Comparison of ENCODE assay signal across 16 cellular contexts in the genomic region with DNA sequence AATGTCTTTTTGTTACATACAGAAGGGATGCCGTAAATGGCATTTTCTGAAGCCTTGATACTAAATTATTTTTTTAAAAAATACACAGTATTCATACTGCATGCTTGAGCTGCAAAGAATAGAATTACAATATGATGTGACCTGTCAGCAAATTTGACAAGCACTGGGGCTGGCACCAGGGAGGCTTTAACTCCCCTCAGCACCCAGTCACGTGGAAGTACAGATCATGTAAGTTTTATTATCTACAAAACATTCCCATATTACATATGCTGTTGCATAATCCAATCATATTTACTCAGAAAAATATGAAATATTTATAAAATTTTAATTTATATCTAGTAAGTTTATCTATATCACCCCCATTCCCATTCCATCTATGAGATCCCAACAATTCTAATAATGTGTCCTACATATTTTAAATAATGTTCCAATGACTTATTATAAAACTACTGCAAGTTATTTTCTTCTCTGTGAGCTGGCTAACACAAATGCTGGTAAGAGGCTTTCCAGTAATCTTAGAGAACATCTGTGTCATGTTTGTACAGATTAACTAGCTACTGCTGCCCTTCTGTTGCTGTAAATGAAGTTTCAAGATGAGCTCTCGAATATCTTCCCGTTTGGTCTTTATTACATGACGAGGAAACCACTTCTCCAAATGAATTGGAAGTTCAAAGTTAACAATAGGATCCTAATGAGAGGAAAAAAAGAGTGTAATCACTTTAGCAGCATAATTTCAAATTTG.
"Had no signal": no experiment of that assay in that cellular context is flagged by ENCODE, and none has a peak within 500 bp of the region (broad histone marks: within the 10 kb centered on the region; RNA-seq: fewer than 3 reads in every experiment).

No MANE protein-coding gene starts in this region.

- H3K9me3 ChIP-seq: colonic mucosa, mucosa of descending colon, prostate gland, suprapubic skin had no signal

- ATAC-seq: activated CD4-positive, alpha-beta T cell treated with anti-CD3 and anti-CD28 coated beads for 36 hours; activated CD8-positive, alpha-beta T cell treated with anti-CD3 and anti-CD28 coated beads, Interleukin-2, amount 10 ng/mL, durations not matched to agents 7 days and 5 days; left lobe of liver; mucosa of descending colon; sciatic nerve; stimulated activated naive CD8-positive, alpha-beta T cell treated with anti-CD3 and anti-CD28 coated beads, Interleukin-15, Interleukin-2, amounts not matched to agents 100 U/mL and 50 U/mL, for 24 hours had no signal

- DNase-seq: activated CD4-positive, alpha-beta T cell treated with anti-CD3 and anti-CD28 coated beads for 36 hours; activated CD8-positive, alpha-beta T cell treated with anti-CD3 and anti-CD28 coated beads, Interleukin-2, amount 10 ng/mL, durations not matched to agents 7 days and 5 days; activated naive CD4-positive, alpha-beta T cell; colonic mucosa; effector CD4-positive, alpha-beta T cell; head of caudate nucleus; islet precursor cell; mucosa of descending colon; occipital lobe; stimulated activated naive CD8-positive, alpha-beta T cell treated with anti-CD3 and anti-CD28 coated beads, Interleukin-15, Interleukin-2, amounts not matched to agents 100 U/mL and 50 U/mL, for 24 hours; T-helper 2 cell had no signal

- H3K4me1 ChIP-seq: colonic mucosa, prostate gland, suprapubic skin had no signal

- H3K27me3 ChIP-seq: cardiac muscle cell, colonic mucosa, suprapubic skin had no signal

- H3K36me3 ChIP-seq: colonic mucosa, prostate gland had no signal

- H3K27ac ChIP-seq: cardiac muscle cell, colonic mucosa, prostate gland, suprapubic skin had no signal

- H3K4me3 ChIP-seq: cardiac muscle cell, colonic mucosa, mucosa of descending colon, prostate gland, suprapubic skin had no signal
